Comparison of ENCODE assay signal across 20 cellular contexts in the genomic region with DNA sequence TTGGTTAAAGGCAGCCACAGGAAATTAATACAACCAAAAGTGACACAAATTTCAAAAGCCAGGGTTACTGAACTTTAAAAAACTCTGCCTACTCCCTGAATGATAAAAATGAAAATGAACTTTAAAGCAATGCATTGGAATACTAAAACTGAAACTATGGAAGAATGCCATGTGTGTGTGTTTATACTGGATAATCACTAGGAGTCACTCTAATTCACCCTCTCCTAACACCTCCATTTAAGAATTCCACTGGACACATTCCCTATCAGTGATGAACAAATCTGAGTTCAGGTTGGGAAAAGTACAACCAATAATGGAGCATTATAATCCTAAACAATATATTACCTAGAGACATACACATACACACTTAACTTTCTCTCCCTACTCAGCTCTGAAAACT. TPM values are rescaled to one million over a fixed set of nuclear protein-coding genes. Genes with fewer than 3 reads are reported as not detected.
DNase-seq lines count a peak whose midpoint lies in the region; ATAC-seq and TF ChIP-seq lines count a peak whose summit lies in the region.
"Had no signal": no experiment of that assay in that cellular context is flagged by ENCODE, and none has a peak within 500 bp of the region (broad histone marks: within the 10 kb centered on the region; RNA-seq: fewer than 3 reads in every experiment).

No MANE protein-coding gene starts in this region.

- H3K27me3 Mint-ChIP-seq in memory B cell: no peaks in the 10 kb centered on the region
- no peaks in the 10 kb centered on the region for H3K27me3 Mint-ChIP-seq in WTC11 (ENCODE audit: low read depth)
- H3K27me3 Mint-ChIP-seq: activated CD4-positive, alpha-beta T cell treated with anti-CD3 and anti-CD28 coated beads, Interleukin-2, amount 10 ng/mL, durations not matched to agents 24 days and 14 days; brain had no signal

- ATAC-seq in memory B cell (ENCODE audit: low read depth) (no peak), WTC11 (no peak)
- ATAC-seq: CD8-positive, alpha-beta T cell had no signal

- H3K4me3 ChIP-seq in AG10803 (ENCODE audit: low read length): no peak overlapping the region
- H3K4me3 ChIP-seq: MG63, thyroid gland had no signal

- no peak; the same call in 1 of the 2 replicates for TF ChIP-seq CTCF in AG10803 (conservative IDR thresholded peaks at IDR 0.05; ENCODE audit: low read length)
- no peak for TF ChIP-seq CTCF in GM10248 (IDR thresholded peaks at IDR 0.05; ENCODE audit: control extremely low read depth, extremely low read depth, low read depth, missing control alignments)
- no peak for TF ChIP-seq CTCF in WTC11 (IDR thresholded peaks at IDR 0.05)

- POLR2A ChIA-PET in GM10248 (lab: Yijun Ruan, JAX) (no interaction called here), WTC11 (lab: Charles Lee) (no interaction called here)

- H3K27ac Mint-ChIP-seq in memory B cell (peak overlapping the region; percentile 29), WTC11 (no peak overlapping the region)
- H3K27ac Mint-ChIP-seq: activated CD4-positive, alpha-beta T cell treated with anti-CD3 and anti-CD28 coated beads, Interleukin-2, amount 10 ng/mL, durations not matched to agents 24 days and 14 days; activated T-helper 2 cell treated with anti-CD3 and anti-CD28 coated beads, Interferon-gamma antibody, Interleukin-2, Interleukin-4, amounts not matched to agents 10 μg/mL and 5 μg/mL and 100 μg/mL, durations not matched to agents 14 hours and 24 hours and 36 hours; brain had no signal

- H3K4me3 Mint-ChIP-seq in memory B cell: no peak overlapping the region
- no peak overlapping the region for H3K4me3 Mint-ChIP-seq in WTC11
- H3K4me3 Mint-ChIP-seq: activated CD4-positive, alpha-beta T cell treated with anti-CD3 and anti-CD28 coated beads, Interleukin-2, amount 10 ng/mL, durations not matched to agents 24 days and 14 days; brain; CD8-positive, alpha-beta T cell had no signal

- no peaks in the 10 kb centered on the region for H3K4me1 Mint-ChIP-seq in memory B cell
- no peaks in the 10 kb centered on the region for H3K4me1 Mint-ChIP-seq in WTC11
- H3K4me1 Mint-ChIP-seq: brain had no signal

- no peaks in the 10 kb centered on the region for H3K9me3 Mint-ChIP-seq in memory B cell
- H3K9me3 Mint-ChIP-seq in WTC11: no peaks in the 10 kb centered on the region
- H3K9me3 Mint-ChIP-seq: activated CD4-positive, alpha-beta T cell treated with anti-CD3 and anti-CD28 coated beads, Interleukin-2, amount 10 ng/mL, durations not matched to agents 24 days and 14 days; activated T-helper 2 cell treated with anti-CD3 and anti-CD28 coated beads, Interferon-gamma antibody, Interleukin-2, Interleukin-4, amounts not matched to agents 10 μg/mL and 5 μg/mL and 100 μg/mL, durations not matched to agents 14 hours and 24 hours and 36 hours; brain; CD8-positive, alpha-beta T cell had no signal

- CTCF ChIA-PET in GM10248 (lab: Yijun Ruan, JAX): interaction anchor here (9.4 kb wide), 1 partner anchor 161 kb away, joined by 138 read pairs; no protein-coding TSS in a partner anchor
- CTCF ChIA-PET in WTC11 (lab: Charles Lee): no interaction called here

- DNase-seq in AG10803 (ENCODE audit: low read depth) (peak; percentile 50), M059J (ENCODE audit: low read depth) (peak; percentile 31), dermis microvascular lymphatic vessel endothelial cell (ENCODE audit: low read depth in 2 of 2) (peak; percentile 28), memory B cell (ENCODE audit: low spot score in 2 of 2) (no peak), GM10248 (ENCODE audit: extremely low spot score) (no peak), superior temporal gyrus (ENCODE audit: extremely low spot score) (no peak), WTC11 (ENCODE audit: low spot score) (no peak)
- no peak for DNase-seq in activated effector memory CD4-positive, alpha-beta T cell treated with Interleukin-2 at 50 U/mL for 16 hours
- DNase-seq: activated CD4-positive, alpha-beta T cell treated with anti-CD3 and anti-CD28 coated beads, Interleukin-2, amount 10 ng/mL, durations not matched to agents 24 days and 14 days; CD8-positive, alpha-beta T cell; effector CD8-positive, alpha-beta T cell; glutamatergic neuron; MG63; NCI-H2081; NCI-H748 treated with DMSO at 0.1 percent for 48 hours; posterior cingulate gyrus; Right ventricle myocardium superior; thyroid gland had no signal

- H3K36me3 Mint-ChIP-seq in memory B cell (peaks cover 15% of the 10 kb centered on the region), WTC11 (peaks cover 52% of the 10 kb centered on the region)

TF ChIP-seq in WTC11, 78 proteins besides CTCF, POLR2A, EP300 and RAD21 (continues in another document):
- TF ChIP-seq, protein P1, sequence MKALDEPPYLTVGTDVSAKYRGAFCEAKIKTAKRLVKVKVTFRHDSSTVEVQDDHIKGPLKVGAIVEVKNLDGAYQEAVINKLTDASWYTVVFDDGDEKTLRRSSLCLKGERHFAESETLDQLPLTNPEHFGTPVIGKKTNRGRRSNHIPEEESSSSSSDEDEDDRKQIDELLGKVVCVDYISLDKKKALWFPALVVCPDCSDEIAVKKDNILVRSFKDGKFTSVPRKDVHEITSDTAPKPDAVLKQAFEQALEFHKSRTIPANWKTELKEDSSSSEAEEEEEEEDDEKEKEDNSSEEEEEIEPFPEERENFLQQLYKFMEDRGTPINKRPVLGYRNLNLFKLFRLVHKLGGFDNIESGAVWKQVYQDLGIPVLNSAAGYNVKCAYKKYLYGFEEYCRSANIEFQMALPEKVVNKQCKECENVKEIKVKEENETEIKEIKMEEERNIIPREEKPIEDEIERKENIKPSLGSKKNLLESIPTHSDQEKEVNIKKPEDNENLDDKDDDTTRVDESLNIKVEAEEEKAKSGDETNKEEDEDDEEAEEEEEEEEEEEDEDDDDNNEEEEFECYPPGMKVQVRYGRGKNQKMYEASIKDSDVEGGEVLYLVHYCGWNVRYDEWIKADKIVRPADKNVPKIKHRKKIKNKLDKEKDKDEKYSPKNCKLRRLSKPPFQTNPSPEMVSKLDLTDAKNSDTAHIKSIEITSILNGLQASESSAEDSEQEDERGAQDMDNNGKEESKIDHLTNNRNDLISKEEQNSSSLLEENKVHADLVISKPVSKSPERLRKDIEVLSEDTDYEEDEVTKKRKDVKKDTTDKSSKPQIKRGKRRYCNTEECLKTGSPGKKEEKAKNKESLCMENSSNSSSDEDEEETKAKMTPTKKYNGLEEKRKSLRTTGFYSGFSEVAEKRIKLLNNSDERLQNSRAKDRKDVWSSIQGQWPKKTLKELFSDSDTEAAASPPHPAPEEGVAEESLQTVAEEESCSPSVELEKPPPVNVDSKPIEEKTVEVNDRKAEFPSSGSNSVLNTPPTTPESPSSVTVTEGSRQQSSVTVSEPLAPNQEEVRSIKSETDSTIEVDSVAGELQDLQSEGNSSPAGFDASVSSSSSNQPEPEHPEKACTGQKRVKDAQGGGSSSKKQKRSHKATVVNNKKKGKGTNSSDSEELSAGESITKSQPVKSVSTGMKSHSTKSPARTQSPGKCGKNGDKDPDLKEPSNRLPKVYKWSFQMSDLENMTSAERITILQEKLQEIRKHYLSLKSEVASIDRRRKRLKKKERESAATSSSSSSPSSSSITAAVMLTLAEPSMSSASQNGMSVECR (CRISPR knock-in tag; IDR thresholded peaks at IDR 0.05; ENCODE audit: borderline replicate concordance): no peak
- TF ChIP-seq JUN (CRISPR knock-in tag; IDR thresholded peaks at IDR 0.05) (no peak), ZNF232 (CRISPR knock-in tag; IDR thresholded peaks at IDR 0.05) (no peak), ZNF416 (CRISPR knock-in tag; IDR thresholded peaks at IDR 0.05) (no peak), RELA (CRISPR knock-in tag; IDR thresholded peaks at IDR 0.05; ENCODE audit: borderline replicate concordance) (no peak), ZNF219 (CRISPR knock-in tag; IDR thresholded peaks at IDR 0.05; ENCODE audit: borderline replicate concordance) (no peak), MXD4 (CRISPR knock-in tag; IDR thresholded peaks at IDR 0.05; ENCODE audit: borderline replicate concordance) (no peak)
- TF ChIP-seq, protein P2, sequence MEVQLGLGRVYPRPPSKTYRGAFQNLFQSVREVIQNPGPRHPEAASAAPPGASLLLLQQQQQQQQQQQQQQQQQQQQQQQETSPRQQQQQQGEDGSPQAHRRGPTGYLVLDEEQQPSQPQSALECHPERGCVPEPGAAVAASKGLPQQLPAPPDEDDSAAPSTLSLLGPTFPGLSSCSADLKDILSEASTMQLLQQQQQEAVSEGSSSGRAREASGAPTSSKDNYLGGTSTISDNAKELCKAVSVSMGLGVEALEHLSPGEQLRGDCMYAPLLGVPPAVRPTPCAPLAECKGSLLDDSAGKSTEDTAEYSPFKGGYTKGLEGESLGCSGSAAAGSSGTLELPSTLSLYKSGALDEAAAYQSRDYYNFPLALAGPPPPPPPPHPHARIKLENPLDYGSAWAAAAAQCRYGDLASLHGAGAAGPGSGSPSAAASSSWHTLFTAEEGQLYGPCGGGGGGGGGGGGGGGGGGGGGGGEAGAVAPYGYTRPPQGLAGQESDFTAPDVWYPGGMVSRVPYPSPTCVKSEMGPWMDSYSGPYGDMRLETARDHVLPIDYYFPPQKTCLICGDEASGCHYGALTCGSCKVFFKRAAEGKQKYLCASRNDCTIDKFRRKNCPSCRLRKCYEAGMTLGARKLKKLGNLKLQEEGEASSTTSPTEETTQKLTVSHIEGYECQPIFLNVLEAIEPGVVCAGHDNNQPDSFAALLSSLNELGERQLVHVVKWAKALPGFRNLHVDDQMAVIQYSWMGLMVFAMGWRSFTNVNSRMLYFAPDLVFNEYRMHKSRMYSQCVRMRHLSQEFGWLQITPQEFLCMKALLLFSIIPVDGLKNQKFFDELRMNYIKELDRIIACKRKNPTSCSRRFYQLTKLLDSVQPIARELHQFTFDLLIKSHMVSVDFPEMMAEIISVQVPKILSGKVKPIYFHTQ (CRISPR knock-in tag; IDR thresholded peaks at IDR 0.05): no peak
- TF ChIP-seq, protein P3, sequence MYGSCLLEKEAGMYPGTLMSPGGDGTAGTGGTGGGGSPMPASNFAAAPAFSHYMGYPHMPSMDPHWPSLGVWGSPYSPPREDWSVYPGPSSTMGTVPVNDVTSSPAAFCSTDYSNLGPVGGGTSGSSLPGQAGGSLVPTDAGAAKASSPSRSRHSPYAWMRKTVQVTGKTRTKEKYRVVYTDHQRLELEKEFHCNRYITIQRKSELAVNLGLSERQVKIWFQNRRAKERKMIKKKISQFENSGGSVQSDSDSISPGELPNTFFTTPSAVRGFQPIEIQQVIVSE (CRISPR knock-in tag; IDR thresholded peaks at IDR 0.05; ENCODE audit: borderline replicate concordance): no peak

RNA-seq across cellular contexts. Expression of a gene that starts 27.5 kb away (rescaled TPM):
- 25.1 and 36.5 TPM in 2 replicates for total RNA-seq in M059J (2014; rRNA removed; shearing (Covaris generic))
- total RNA-seq in dermis microvascular lymphatic vessel endothelial cell (66.6 and 77.4 TPM in 2 replicates), WTC11 (2021) (143 to 160 TPM (median 146 TPM) in 3 replicates)

RNA-seq across cellular contexts. Expression of a gene that starts 29.4 kb away (rescaled TPM):
- 51.3 and 80.4 TPM in 2 replicates for total RNA-seq in M059J (2014; rRNA removed; shearing (Covaris generic))
- total RNA-seq in dermis microvascular lymphatic vessel endothelial cell (85.6 and 87.2 TPM in 2 replicates), WTC11 (2021) (28.8 to 32.8 TPM (median 32.1 TPM) in 3 replicates)

RNA-seq across cellular contexts. Expression of a gene that starts 39.6 kb away (rescaled TPM):
- 142 and 175 TPM in 2 replicates for total RNA-seq in M059J (2014; rRNA removed; shearing (Covaris generic))
- total RNA-seq in dermis microvascular lymphatic vessel endothelial cell (34.1 and 47.5 TPM in 2 replicates), WTC11 (2021) (156 to 167 TPM (median 159 TPM) in 3 replicates)

Comparison
In these comparisons a context has a peak if more than half of its experiments do, and no peak if none do; other contexts are left out.
1. DNase-seq: peak in AG10803 (single experiment), M059J (single experiment) and dermis microvascular lymphatic vessel endothelial cell (2 of 2); none in memory B cell (0 of 2), GM10248 (single experiment), superior temporal gyrus (single experiment), activated effector memory CD4-positive, alpha-beta T cell treated with Interleukin-2 at 50 U/mL for 16 hours (single experiment) and WTC11 (single experiment).